Comparison of ENCODE assay signal across 21 cellular contexts in genomic region chr2:27042985-27043634, GRCh38. TPM values are rescaled to one million over a fixed set of nuclear protein-coding genes. Genes with fewer than 3 reads are reported as not detected.
DNase-seq lines count a peak whose midpoint lies in the region; ATAC-seq and TF ChIP-seq lines count a peak whose summit lies in the region.
"Had no signal": no experiment of that assay in that cellular context is flagged by ENCODE, and none has a peak within 500 bp of the region (broad histone marks: within the 10 kb centered on the region; RNA-seq: fewer than 3 reads in every experiment).

No MANE protein-coding gene starts in this region.

- H3K4me3 Mint-ChIP-seq in activated T-helper 17 cell treated with anti-CD3 and anti-CD28 coated beads, Interleukin-2, amount 50 U/mL, for 72 hours = no peak overlapping the region
- H3K4me3 Mint-ChIP-seq: CD8-positive, alpha-beta T cell; nephron progenitor cell had no signal

- H3K27ac Mint-ChIP-seq in activated T-helper 17 cell treated with anti-CD3 and anti-CD28 coated beads, Interleukin-2, amount 50 U/mL, for 72 hours = no peak overlapping the region
- H3K27ac Mint-ChIP-seq: nephron progenitor cell had no signal

- TF ChIP-seq POLR2A in GM19099 (IDR thresholded peaks at IDR 0.05; ENCODE audit: extremely low read depth, insufficient read length, low read depth) = peak; percentile 25

- no peaks in the 10 kb centered on the region for H3K9me3 Mint-ChIP-seq in activated T-helper 17 cell treated with anti-CD3 and anti-CD28 coated beads, Interleukin-2, amount 50 U/mL, for 72 hours
- H3K9me3 Mint-ChIP-seq: CD8-positive, alpha-beta T cell had no signal

- peaks cover 48% of the 10 kb centered on the region for H3K36me3 Mint-ChIP-seq in activated T-helper 17 cell treated with anti-CD3 and anti-CD28 coated beads, Interleukin-2, amount 50 U/mL, for 72 hours (ENCODE audit: low read depth)

- H3K4me1 Mint-ChIP-seq in activated T-helper 17 cell treated with anti-CD3 and anti-CD28 coated beads, Interleukin-2, amount 50 U/mL, for 72 hours = peaks cover 4% of the 10 kb centered on the region

- ATAC-seq in activated T-helper 17 cell treated with anti-CD3 and anti-CD28 coated beads, Interleukin-2, amount 50 U/mL, for 72 hours (replicated peaks) = peak; percentile 21
- ATAC-seq in GM21515 (IDR thresholded peaks at IDR 0.05; ENCODE audit: unreplicated experiment) = no peak
- ATAC-seq: CD8-positive, alpha-beta T cell; left lung had no signal

- peak; percentile 35 for DNase-seq in AG08396 (ENCODE audit: low spot score)
- peak; percentile 40 for DNase-seq in iris pigment epithelial cell (ENCODE audit: low read depth)
- no peak for DNase-seq in hippocampal formation (lab: John Stamatoyannopoulos, UW)
- DNase-seq in NCI-H226 = no peak
- DNase-seq in GF-D8 (lab: John Stamatoyannopoulos, UW) = no peak
- DNase-seq: ACHN; activated CD8-positive, alpha-beta memory T cell treated with anti-CD3 and anti-CD28 coated beads, Interleukin-2, amount 50 U/mL, for 4 hours; CD8-positive, alpha-beta T cell; GDM1; left lung; MG63; midbrain; NCI-H1417 treated with DMSO at 0.1 percent for 48 hours; NCI-H510A; nephron progenitor cell; NK-92 treated with Interleukin-12 subunit alpha and Interleukin-12 subunit beta, amount 100 ng/mL, for 24 hours; T-helper 2 cell; WERI-Rb-1 had no signal

- H3K27me3 Mint-ChIP-seq in activated T-helper 17 cell treated with anti-CD3 and anti-CD28 coated beads, Interleukin-2, amount 50 U/mL, for 72 hours = no peaks in the 10 kb centered on the region

RNA-seq across cellular contexts. Expression of gene AGBL5, which starts 8.4 kb away (rescaled TPM):
- 10 to 100 TPM; 13.1 to 14.3 TPM for total RNA-seq in activated T-helper 17 cell treated with anti-CD3 and anti-CD28 coated beads, Interleukin-2, amount 50 U/mL, for 72 hours

RNA-seq across cellular contexts. Expression of gene TMEM214, which starts 10.3 kb away (rescaled TPM):
- total RNA-seq in activated T-helper 17 cell treated with anti-CD3 and anti-CD28 coated beads, Interleukin-2, amount 50 U/mL, for 72 hours = 10 to 100 TPM; 73.3 to 81.5 TPM

RNA-seq across cellular contexts. Expression of gene OST4, which starts 28.3 kb away (rescaled TPM):
- 100 to 1,000 TPM; 286 to 313 TPM for total RNA-seq in activated T-helper 17 cell treated with anti-CD3 and anti-CD28 coated beads, Interleukin-2, amount 50 U/mL, for 72 hours

RNA-seq across cellular contexts. Expression of gene EMILIN1, which starts 35.3 kb away (rescaled TPM):
- total RNA-seq in activated T-helper 17 cell treated with anti-CD3 and anti-CD28 coated beads, Interleukin-2, amount 50 U/mL, for 72 hours = under 1 TPM; 0.42 to 0.93 TPM

RNA-seq across cellular contexts. Expression of gene KHK, which starts 43.5 kb away (rescaled TPM):
- 10 to 100 TPM in 1 of 2 donors, 1 to 10 TPM in 1; 5.9 to 10.5 TPM for total RNA-seq in activated T-helper 17 cell treated with anti-CD3 and anti-CD28 coated beads, Interleukin-2, amount 50 U/mL, for 72 hours

Comparison
In these comparisons a context has a peak if more than half of its experiments do, and no peak if none do; other contexts are left out.
1. DNase-seq: peak in AG08396 (single experiment) and iris pigment epithelial cell (single experiment); none in hippocampal formation (0 of 2), NCI-H226 (single experiment) and GF-D8 (single experiment).